In the genomic region with DNA sequence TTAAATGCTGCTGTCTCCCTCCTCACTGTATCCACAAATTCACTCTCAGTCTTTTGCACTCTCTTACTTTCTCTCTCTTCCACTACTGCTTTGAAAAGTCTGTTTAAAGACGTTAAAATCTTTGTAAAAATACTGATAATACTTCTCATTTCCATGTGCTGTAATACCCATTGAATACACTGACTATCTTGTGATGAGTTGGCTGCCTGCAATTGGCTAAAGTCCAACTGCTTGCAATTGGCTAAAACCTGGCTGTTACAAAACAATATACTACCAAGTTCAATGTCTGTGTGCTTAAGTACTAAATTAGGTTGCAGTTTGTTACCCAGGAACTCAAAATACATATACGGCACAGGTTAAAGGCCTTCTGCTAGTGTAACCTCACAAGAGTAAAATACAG, we compare ENCODE assay signal across 2 cellular contexts.
TF ChIP-seq lines count a peak whose summit lies in the region.

No MANE protein-coding gene starts in this region.

TF ChIP-seq in GM23338, 12 proteins besides CTCF, POLR2A, EP300 and RAD21 (continued from another document):
- TF ChIP-seq, protein P1, sequence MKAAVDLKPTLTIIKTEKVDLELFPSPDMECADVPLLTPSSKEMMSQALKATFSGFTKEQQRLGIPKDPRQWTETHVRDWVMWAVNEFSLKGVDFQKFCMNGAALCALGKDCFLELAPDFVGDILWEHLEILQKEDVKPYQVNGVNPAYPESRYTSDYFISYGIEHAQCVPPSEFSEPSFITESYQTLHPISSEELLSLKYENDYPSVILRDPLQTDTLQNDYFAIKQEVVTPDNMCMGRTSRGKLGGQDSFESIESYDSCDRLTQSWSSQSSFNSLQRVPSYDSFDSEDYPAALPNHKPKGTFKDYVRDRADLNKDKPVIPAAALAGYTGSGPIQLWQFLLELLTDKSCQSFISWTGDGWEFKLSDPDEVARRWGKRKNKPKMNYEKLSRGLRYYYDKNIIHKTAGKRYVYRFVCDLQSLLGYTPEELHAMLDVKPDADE (IDR thresholded peaks at IDR 0.05), result no peak
- no peak for TF ChIP-seq ZNF114 (CRISPR knock-in tag; IDR thresholded peaks at IDR 0.05)
- TF ChIP-seq POLR2AphosphoS5 (IDR thresholded peaks at IDR 0.05; ENCODE audit: low read depth), result no peak
- no peak for TF ChIP-seq NANOG (IDR thresholded peaks at IDR 0.05; ENCODE audit: borderline replicate concordance)
- TF ChIP-seq JUNB (IDR thresholded peaks at IDR 0.05; ENCODE audit: unreplicated experiment), result no peak
- TF ChIP-seq, protein P2, sequence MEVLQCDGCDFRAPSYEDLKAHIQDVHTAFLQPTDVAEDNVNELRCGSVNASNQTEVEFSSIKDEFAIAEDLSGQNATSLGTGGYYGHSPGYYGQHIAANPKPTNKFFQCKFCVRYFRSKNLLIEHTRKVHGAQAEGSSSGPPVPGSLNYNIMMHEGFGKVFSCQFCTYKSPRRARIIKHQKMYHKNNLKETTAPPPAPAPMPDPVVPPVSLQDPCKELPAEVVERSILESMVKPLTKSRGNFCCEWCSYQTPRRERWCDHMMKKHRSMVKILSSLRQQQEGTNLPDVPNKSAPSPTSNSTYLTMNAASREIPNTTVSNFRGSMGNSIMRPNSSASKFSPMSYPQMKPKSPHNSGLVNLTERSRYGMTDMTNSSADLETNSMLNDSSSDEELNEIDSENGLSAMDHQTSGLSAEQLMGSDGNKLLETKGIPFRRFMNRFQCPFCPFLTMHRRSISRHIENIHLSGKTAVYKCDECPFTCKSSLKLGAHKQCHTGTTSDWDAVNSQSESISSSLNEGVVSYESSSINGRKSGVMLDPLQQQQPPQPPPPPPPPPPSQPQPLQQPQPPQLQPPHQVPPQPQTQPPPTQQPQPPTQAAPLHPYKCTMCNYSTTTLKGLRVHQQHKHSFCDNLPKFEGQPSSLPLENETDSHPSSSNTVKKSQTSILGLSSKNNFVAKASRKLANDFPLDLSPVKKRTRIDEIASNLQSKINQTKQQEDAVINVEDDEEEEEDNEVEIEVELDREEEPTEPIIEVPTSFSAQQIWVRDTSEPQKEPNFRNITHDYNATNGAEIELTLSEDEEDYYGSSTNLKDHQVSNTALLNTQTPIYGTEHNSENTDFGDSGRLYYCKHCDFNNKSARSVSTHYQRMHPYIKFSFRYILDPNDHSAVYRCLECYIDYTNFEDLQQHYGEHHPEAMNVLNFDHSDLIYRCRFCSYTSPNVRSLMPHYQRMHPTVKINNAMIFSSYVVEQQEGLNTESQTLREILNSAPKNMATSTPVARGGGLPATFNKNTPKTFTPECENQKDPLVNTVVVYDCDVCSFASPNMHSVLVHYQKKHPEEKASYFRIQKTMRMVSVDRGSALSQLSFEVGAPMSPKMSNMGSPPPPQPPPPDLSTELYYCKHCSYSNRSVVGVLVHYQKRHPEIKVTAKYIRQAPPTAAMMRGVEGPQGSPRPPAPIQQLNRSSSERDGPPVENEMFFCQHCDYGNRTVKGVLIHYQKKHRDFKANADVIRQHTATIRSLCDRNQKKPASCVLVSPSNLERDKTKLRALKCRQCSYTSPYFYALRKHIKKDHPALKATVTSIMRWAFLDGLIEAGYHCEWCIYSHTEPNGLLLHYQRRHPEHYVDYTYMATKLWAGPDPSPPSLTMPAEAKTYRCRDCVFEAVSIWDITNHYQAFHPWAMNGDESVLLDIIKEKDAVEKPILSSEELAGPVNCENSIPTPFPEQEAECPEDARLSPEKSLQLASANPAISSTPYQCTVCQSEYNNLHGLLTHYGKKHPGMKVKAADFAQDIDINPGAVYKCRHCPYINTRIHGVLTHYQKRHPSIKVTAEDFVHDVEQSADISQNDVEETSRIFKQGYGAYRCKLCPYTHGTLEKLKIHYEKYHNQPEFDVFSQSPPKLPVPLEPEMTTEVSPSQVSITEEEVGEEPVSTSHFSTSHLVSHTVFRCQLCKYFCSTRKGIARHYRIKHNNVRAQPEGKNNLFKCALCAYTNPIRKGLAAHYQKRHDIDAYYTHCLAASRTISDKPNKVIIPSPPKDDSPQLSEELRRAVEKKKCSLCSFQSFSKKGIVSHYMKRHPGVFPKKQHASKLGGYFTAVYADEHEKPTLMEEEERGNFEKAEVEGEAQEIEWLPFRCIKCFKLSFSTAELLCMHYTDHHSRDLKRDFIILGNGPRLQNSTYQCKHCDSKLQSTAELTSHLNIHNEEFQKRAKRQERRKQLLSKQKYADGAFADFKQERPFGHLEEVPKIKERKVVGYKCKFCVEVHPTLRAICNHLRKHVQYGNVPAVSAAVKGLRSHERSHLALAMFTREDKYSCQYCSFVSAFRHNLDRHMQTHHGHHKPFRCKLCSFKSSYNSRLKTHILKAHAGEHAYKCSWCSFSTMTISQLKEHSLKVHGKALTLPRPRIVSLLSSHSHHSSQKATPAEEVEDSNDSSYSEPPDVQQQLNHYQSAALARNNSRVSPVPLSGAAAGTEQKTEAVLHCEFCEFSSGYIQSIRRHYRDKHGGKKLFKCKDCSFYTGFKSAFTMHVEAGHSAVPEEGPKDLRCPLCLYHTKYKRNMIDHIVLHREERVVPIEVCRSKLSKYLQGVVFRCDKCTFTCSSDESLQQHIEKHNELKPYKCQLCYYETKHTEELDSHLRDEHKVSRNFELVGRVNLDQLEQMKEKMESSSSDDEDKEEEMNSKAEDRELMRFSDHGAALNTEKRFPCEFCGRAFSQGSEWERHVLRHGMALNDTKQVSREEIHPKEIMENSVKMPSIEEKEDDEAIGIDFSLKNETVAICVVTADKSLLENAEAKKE (CRISPR knock-in tag; IDR thresholded peaks at IDR 0.05), result no peak
- TF ChIP-seq, protein P3, sequence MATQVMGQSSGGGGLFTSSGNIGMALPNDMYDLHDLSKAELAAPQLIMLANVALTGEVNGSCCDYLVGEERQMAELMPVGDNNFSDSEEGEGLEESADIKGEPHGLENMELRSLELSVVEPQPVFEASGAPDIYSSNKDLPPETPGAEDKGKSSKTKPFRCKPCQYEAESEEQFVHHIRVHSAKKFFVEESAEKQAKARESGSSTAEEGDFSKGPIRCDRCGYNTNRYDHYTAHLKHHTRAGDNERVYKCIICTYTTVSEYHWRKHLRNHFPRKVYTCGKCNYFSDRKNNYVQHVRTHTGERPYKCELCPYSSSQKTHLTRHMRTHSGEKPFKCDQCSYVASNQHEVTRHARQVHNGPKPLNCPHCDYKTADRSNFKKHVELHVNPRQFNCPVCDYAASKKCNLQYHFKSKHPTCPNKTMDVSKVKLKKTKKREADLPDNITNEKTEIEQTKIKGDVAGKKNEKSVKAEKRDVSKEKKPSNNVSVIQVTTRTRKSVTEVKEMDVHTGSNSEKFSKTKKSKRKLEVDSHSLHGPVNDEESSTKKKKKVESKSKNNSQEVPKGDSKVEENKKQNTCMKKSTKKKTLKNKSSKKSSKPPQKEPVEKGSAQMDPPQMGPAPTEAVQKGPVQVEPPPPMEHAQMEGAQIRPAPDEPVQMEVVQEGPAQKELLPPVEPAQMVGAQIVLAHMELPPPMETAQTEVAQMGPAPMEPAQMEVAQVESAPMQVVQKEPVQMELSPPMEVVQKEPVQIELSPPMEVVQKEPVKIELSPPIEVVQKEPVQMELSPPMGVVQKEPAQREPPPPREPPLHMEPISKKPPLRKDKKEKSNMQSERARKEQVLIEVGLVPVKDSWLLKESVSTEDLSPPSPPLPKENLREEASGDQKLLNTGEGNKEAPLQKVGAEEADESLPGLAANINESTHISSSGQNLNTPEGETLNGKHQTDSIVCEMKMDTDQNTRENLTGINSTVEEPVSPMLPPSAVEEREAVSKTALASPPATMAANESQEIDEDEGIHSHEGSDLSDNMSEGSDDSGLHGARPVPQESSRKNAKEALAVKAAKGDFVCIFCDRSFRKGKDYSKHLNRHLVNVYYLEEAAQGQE (IDR thresholded peaks at IDR 0.05; ENCODE audit: unreplicated experiment), result no peak
- TF ChIP-seq EZH2phosphoT487 (IDR thresholded peaks at IDR 0.05; ENCODE audit: unreplicated experiment), result no peak
TF ChIP-seq in GM23338: peak in this region for 0.

TF ChIP-seq in WTC11, 78 proteins besides CTCF, POLR2A, EP300 and RAD21 (continued from another document):
- TF ChIP-seq, protein P4, sequence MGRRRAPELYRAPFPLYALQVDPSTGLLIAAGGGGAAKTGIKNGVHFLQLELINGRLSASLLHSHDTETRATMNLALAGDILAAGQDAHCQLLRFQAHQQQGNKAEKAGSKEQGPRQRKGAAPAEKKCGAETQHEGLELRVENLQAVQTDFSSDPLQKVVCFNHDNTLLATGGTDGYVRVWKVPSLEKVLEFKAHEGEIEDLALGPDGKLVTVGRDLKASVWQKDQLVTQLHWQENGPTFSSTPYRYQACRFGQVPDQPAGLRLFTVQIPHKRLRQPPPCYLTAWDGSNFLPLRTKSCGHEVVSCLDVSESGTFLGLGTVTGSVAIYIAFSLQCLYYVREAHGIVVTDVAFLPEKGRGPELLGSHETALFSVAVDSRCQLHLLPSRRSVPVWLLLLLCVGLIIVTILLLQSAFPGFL (CRISPR knock-in tag; IDR thresholded peaks at IDR 0.05; ENCODE audit: borderline replicate concordance), result no peak
- TF ChIP-seq, protein P5, sequence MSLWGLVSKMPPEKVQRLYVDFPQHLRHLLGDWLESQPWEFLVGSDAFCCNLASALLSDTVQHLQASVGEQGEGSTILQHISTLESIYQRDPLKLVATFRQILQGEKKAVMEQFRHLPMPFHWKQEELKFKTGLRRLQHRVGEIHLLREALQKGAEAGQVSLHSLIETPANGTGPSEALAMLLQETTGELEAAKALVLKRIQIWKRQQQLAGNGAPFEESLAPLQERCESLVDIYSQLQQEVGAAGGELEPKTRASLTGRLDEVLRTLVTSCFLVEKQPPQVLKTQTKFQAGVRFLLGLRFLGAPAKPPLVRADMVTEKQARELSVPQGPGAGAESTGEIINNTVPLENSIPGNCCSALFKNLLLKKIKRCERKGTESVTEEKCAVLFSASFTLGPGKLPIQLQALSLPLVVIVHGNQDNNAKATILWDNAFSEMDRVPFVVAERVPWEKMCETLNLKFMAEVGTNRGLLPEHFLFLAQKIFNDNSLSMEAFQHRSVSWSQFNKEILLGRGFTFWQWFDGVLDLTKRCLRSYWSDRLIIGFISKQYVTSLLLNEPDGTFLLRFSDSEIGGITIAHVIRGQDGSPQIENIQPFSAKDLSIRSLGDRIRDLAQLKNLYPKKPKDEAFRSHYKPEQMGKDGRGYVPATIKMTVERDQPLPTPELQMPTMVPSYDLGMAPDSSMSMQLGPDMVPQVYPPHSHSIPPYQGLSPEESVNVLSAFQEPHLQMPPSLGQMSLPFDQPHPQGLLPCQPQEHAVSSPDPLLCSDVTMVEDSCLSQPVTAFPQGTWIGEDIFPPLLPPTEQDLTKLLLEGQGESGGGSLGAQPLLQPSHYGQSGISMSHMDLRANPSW (CRISPR knock-in tag; conservative IDR thresholded peaks at IDR 0.05; ENCODE audit: low read depth), result no peak
- TF ChIP-seq, protein P6, sequence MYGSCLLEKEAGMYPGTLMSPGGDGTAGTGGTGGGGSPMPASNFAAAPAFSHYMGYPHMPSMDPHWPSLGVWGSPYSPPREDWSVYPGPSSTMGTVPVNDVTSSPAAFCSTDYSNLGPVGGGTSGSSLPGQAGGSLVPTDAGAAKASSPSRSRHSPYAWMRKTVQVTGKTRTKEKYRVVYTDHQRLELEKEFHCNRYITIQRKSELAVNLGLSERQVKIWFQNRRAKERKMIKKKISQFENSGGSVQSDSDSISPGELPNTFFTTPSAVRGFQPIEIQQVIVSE (CRISPR knock-in tag; IDR thresholded peaks at IDR 0.05; ENCODE audit: borderline replicate concordance), result no peak
- TF ChIP-seq MYBL2 (CRISPR knock-in tag; IDR thresholded peaks at IDR 0.05), result no peak
